ENCODE assay signal across 1 cellular context in genomic region chr10:17616403-17617030, GRCh38.
A peak's percentile ranks its signal among the peaks of the same experiment; 100 is the strongest.
TF ChIP-seq lines count a peak whose summit lies in the region.

No MANE protein-coding gene starts in this region.

TF ChIP-seq in K562, 482 proteins besides CTCF, POLR2A, EP300 and RAD21 (continued from another document and continues in another):
- TF ChIP-seq SP2 (IDR thresholded peaks at IDR 0.05; ENCODE audit: extremely low read depth, low read depth, low read length, poor library complexity, severe bottlenecking): no peak
- TF ChIP-seq ATF1 (CRISPR knock-in tag; IDR thresholded peaks at IDR 0.05): no peak
- TF ChIP-seq ATF1 (tag; IDR thresholded peaks at IDR 0.05): no peak
- TF ChIP-seq, protein P1, sequence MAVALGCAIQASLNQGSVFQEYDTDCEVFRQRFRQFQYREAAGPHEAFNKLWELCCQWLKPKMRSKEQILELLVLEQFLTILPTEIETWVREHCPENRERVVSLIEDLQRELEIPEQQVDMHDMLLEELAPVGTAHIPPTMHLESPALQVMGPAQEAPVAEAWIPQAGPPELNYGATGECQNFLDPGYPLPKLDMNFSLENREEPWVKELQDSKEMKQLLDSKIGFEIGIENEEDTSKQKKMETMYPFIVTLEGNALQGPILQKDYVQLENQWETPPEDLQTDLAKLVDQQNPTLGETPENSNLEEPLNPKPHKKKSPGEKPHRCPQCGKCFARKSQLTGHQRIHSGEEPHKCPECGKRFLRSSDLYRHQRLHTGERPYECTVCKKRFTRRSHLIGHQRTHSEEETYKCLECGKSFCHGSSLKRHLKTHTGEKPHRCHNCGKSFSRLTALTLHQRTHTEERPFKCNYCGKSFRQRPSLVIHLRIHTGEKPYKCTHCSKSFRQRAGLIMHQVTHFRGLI (CRISPR knock-in tag; IDR thresholded peaks at IDR 0.05): no peak
- no peak for TF ChIP-seq ZNF24 (IDR thresholded peaks at IDR 0.05)
- TF ChIP-seq ETV5 (CRISPR knock-in tag; IDR thresholded peaks at IDR 0.05; ENCODE audit: low read depth): no peak
- no peak for TF ChIP-seq JUNB (CRISPR knock-in tag; conservative IDR thresholded peaks at IDR 0.05)
- no peak for TF ChIP-seq SMAD2 (IDR thresholded peaks at IDR 0.05; ENCODE audit: low read depth, low read length)
- TF ChIP-seq ZNF75A (CRISPR knock-in tag; IDR thresholded peaks at IDR 0.05): no peak
- no peak for TF ChIP-seq SIN3B (IDR thresholded peaks at IDR 0.05; ENCODE audit: low read depth)
- no peak for TF ChIP-seq BCLAF1 (IDR thresholded peaks at IDR 0.05; ENCODE audit: borderline replicate concordance in 1 of 2, control insufficient read depth in 1 of 2, low read depth in 2 of 2, low read length in 1 of 2)
- TF ChIP-seq SMARCE1 (IDR thresholded peaks at IDR 0.05): peak; percentile 69
- no peak for TF ChIP-seq RBM39 (optimal IDR thresholded peaks at IDR 0.05; ENCODE audit: low read depth, low read length)
- TF ChIP-seq SMARCB1 (IDR thresholded peaks at IDR 0.05; ENCODE audit: insufficient read length, low read depth): no peak
- TF ChIP-seq TEAD4 (IDR thresholded peaks at IDR 0.05; ENCODE audit: low read length): peak; percentile 60
- no peak for TF ChIP-seq TEAD4 (CRISPR knock-in tag; IDR thresholded peaks at IDR 0.05; ENCODE audit: borderline replicate concordance)
- no peak for TF ChIP-seq KAT2B (IDR thresholded peaks at IDR 0.05; ENCODE audit: low read depth, low read length)
- TF ChIP-seq ARNT (IDR thresholded peaks at IDR 0.05): peak in 1 of 2 experiments; percentile 58; a peak in 1 of 4 replicates
- TF ChIP-seq ARID3A (IDR thresholded peaks at IDR 0.05; ENCODE audit: borderline replicate concordance, low read depth, low read length): no peak
- TF ChIP-seq, protein P2, sequence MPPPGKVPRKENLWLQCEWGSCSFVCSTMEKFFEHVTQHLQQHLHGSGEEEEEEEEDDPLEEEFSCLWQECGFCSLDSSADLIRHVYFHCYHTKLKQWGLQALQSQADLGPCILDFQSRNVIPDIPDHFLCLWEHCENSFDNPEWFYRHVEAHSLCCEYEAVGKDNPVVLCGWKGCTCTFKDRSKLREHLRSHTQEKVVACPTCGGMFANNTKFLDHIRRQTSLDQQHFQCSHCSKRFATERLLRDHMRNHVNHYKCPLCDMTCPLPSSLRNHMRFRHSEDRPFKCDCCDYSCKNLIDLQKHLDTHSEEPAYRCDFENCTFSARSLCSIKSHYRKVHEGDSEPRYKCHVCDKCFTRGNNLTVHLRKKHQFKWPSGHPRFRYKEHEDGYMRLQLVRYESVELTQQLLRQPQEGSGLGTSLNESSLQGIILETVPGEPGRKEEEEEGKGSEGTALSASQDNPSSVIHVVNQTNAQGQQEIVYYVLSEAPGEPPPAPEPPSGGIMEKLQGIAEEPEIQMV (tag; conservative IDR thresholded peaks at IDR 0.05; ENCODE audit: low read depth): no peak
- TF ChIP-seq CEBPG (CRISPR knock-in tag; IDR thresholded peaks at IDR 0.05): no peak
- peak; percentile 56 to 67 for TF ChIP-seq CEBPG (tag; conservative IDR thresholded peaks at IDR 0.05 in 1 of 2, IDR thresholded peaks at IDR 0.05 in 1 of 2)
- no peak for TF ChIP-seq NFYB (IDR thresholded peaks at IDR 0.05; ENCODE audit: extremely low read depth, insufficient read length)
- no peak for TF ChIP-seq EZH2 (IDR thresholded peaks at IDR 0.05; ENCODE audit: borderline replicate concordance, low read depth, low read length)
- TF ChIP-seq, protein P3, sequence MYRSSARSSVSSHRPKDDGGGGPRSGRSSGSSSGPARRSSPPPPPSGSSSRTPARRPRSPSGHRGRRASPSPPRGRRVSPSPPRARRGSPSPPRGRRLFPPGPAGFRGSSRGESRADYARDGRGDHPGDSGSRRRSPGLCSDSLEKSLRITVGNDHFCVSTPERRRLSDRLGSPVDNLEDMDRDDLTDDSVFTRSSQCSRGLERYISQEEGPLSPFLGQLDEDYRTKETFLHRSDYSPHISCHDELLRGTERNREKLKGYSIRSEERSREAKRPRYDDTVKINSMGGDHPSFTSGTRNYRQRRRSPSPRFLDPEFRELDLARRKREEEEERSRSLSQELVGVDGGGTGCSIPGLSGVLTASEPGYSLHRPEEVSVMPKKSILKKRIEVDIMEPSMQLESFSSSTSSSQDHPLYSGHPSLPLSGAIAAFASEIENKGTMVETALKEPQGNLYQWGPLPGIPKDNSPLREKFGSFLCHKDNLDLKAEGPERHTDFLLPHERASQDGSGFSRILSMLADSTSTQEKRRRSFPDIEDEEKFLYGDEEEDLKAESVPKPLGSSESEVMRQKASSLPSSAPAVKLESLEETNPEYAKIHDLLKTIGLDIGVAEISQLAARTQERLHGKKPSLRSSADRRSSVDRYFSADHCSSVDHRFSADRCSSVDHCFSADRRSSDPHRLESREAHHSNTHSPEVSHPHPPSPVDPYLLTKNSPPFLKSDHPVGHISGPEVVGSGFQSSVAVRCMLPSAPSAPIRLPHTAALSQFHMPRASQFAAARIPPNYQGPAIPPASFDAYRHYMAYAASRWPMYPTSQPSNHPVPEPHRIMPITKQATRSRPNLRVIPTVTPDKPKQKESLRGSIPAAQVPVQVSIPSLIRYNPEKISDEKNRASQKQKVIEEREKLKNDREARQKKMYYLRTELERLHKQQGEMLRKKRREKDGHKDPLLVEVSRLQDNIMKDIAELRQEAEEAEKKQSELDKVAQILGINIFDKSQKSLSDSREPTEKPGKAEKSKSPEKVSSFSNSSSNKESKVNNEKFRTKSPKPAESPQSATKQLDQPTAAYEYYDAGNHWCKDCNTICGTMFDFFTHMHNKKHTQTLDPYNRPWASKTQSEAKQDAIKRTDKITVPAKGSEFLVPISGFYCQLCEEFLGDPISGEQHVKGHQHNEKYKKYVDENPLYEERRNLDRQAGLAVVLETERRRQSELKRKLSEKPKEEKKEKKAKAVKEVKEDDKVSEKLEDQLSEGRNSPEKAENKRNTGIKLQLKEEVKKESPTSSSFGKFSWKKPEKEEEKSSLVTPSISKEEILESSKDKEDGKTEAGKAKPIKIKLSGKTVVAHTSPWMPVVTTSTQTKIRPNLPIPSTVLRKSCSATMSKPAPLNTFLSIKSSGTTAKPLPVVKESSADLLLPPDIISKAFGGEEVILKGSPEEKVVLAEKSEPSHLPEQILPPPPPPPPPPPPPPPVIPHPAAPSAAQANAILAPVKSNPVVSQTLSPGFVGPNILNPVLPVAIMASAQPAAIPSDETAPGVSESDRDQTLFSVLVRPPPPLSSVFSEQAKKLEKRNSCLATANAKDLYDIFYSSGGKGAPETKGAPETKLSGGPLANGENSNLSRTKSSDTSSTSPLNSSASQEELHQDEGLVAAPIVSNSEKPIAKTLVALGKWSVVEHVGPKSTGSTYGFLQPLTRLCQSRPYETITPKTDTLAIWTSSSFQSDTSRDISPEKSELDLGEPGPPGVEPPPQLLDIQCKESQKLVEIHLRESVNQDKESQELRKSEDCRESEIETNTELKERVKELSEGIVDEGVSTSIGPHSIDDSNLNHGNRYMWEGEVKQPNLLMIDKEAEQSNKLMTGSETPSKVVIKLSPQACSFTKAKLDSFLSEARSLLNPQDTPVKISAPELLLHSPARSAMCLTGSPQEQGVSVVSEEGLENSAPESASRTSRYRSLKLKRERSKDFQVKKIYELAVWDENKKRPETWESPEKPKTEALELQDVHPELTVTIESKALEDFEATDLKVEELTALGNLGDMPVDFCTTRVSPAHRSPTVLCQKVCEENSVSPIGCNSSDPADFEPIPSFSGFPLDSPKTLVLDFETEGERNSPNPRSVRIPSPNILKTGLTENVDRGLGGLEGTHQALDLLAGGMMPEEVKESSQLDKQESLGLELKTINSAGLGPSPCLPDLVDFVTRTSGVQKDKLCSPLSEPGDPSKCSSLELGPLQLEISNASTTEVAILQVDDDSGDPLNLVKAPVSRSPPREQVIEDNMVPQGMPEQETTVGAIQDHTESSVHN (IDR thresholded peaks at IDR 0.05; ENCODE audit: borderline replicate concordance in 1 of 2, low read depth in 1 of 2): no peak
- TF ChIP-seq U2AF1 (optimal IDR thresholded peaks at IDR 0.05; ENCODE audit: low read depth, low read length): no peak
- no peak for TF ChIP-seq ZNF785 (CRISPR knock-in tag; IDR thresholded peaks at IDR 0.05)
- no peak for TF ChIP-seq FOXP4 (CRISPR knock-in tag; IDR thresholded peaks at IDR 0.05; ENCODE audit: borderline replicate concordance)
- TF ChIP-seq POLR2G (IDR thresholded peaks at IDR 0.05; ENCODE audit: low read depth, low read length): no peak
- TF ChIP-seq, protein P4, sequence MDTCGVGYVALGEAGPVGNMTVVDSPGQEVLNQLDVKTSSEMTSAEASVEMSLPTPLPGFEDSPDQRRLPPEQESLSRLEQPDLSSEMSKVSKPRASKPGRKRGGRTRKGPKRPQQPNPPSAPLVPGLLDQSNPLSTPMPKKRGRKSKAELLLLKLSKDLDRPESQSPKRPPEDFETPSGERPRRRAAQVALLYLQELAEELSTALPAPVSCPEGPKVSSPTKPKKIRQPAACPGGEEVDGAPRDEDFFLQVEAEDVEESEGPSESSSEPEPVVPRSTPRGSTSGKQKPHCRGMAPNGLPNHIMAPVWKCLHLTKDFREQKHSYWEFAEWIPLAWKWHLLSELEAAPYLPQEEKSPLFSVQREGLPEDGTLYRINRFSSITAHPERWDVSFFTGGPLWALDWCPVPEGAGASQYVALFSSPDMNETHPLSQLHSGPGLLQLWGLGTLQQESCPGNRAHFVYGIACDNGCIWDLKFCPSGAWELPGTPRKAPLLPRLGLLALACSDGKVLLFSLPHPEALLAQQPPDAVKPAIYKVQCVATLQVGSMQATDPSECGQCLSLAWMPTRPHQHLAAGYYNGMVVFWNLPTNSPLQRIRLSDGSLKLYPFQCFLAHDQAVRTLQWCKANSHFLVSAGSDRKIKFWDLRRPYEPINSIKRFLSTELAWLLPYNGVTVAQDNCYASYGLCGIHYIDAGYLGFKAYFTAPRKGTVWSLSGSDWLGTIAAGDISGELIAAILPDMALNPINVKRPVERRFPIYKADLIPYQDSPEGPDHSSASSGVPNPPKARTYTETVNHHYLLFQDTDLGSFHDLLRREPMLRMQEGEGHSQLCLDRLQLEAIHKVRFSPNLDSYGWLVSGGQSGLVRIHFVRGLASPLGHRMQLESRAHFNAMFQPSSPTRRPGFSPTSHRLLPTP (IDR thresholded peaks at IDR 0.05; ENCODE audit: borderline replicate concordance, extremely low read depth, insufficient read length): no peak
- no peak for TF ChIP-seq ZNF133 (CRISPR knock-in tag; IDR thresholded peaks at IDR 0.05)
- TF ChIP-seq E2F8 (IDR thresholded peaks at IDR 0.05; ENCODE audit: low read depth, partially characterized antibody): no peak
- no peak for TF ChIP-seq ADNP (tag; IDR thresholded peaks at IDR 0.05)
